In the genomic region with DNA sequence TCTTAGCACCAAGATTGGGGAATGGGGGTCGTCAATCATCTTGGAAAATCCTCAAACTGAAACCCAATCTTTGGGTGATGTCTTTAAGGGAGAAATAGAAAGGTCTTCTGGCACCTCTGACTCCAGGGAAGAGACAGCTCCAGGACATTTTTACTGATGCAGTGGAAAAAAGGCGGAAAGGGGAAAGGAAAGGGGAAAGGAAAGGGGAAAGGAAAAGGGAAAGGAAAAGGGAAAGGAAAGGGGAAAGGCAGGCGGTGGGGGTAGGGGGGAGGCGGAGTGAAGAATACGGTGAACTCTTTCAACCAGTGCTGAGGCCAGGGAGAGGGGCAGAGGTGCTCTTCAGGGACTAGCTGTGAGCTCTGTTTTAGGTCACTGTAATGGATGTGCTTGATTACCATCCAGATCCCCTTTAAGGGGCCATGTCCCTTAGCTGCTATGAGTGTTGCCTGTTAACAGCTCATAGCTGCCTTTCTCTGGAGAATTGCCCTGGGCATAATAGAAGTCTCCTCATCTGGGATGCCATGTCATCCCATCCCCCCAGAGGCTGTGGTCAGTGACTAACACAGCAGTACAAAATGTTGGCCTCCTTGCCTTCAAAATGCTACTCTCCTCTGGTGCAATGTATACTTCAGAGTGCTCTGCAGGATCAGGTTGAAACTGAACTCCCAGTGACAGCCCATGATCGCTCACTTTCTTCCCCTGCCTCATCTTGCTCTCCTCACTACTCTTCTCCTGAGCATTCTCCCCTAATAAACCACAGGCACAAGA, we compare ENCODE assay signal across 11 cellular contexts.
DNase-seq lines count a peak whose midpoint lies in the region; ATAC-seq and TF ChIP-seq lines count a peak whose summit lies in the region.
"Had no signal": no experiment of that assay in that cellular context is flagged by ENCODE, and none has a peak within 500 bp of the region (broad histone marks: within the 10 kb centered on the region; RNA-seq: fewer than 3 reads in every experiment).

No MANE protein-coding gene starts in this region.

- H2AFZ ChIP-seq in Karpas-422 (ENCODE audit: low read length), result no peak overlapping the region
- H2AFZ ChIP-seq: parathyroid adenoma had no signal

- in situ Hi-C loops in Caki2 (cut with HindIII; ENCODE audit: low pct_unique_long_range_greater_than_20kb, low sequenced_read_pairs), result no loop called here
- in situ Hi-C loops in astrocyte of the cerebellum (cut with HindIII; ENCODE audit: low sequenced_read_pairs), result no loop called here

- 65 to 84% (median 72%) methylated on average over 6 of the region's 6 CpGs for WGBS in adrenal gland, 4 donors

- no peak for ATAC-seq in HG03460 (IDR thresholded peaks at IDR 0.05; ENCODE audit: unreplicated experiment)
- no peak for ATAC-seq in HG02642 (IDR thresholded peaks at IDR 0.05; ENCODE audit: poor library complexity, unreplicated experiment)

- intact Hi-C loops in adrenal gland (cut with DNase I), result no loop called here

- no peak overlapping the region for H3K4me2 ChIP-seq in Karpas-422 (ENCODE audit: low read depth, low read length, poor library complexity, severe bottlenecking)

- TF ChIP-seq CTCF in astrocyte of the cerebellum (IDR thresholded peaks at IDR 0.05; ENCODE audit: low read depth, low read length, missing control alignments), result no peak
- no peak for TF ChIP-seq CTCF in adrenal gland (IDR thresholded peaks at IDR 0.05)

- no peak for TF ChIP-seq POLR2A in adrenal gland (IDR thresholded peaks at IDR 0.05)

- H3K4me3 ChIP-seq in HUES48 (ENCODE audit: low read depth, low read length) (0 out of 2 replicates have a peak overlapping the region, but pooled peaks have one; percentile 5), astrocyte of the cerebellum (ENCODE audit: low read depth, low read length) (no peak overlapping the region), Karpas-422 (ENCODE audit: low read length) (no peak overlapping the region), adrenal gland (no peak overlapping the region)

- H4K20me1 ChIP-seq in Karpas-422 (ENCODE audit: insufficient read depth, low read depth, low read length), result no peaks in the 10 kb centered on the region

- H3K9me3 ChIP-seq in HUES48 (ENCODE audit: control insufficient read depth, insufficient read depth, low read length), result no peaks in the 10 kb centered on the region
- H3K9me3 ChIP-seq in Karpas-422 (ENCODE audit: low read length), result no peaks in the 10 kb centered on the region
- H3K9me3 ChIP-seq in adrenal gland (replicated peaks in 1 of 3), result no peaks in the 10 kb centered on the region

- no peaks in the 10 kb centered on the region for H3K9me2 ChIP-seq in Karpas-422 (replicated peaks; ENCODE audit: insufficient read depth, low read length)

- no peaks in the 10 kb centered on the region for H3K79me2 ChIP-seq in Karpas-422 (ENCODE audit: low read length)
- H3K79me2 ChIP-seq: parathyroid adenoma had no signal

- H3K27ac ChIP-seq in HUES48 (ENCODE audit: low read depth, low read length), result peak overlapping the region; percentile 89
- no peak overlapping the region for H3K27ac ChIP-seq in Karpas-422 (ENCODE audit: low read length)
- H3K27ac ChIP-seq in adrenal gland, result no peak overlapping the region
- H3K27ac ChIP-seq: parathyroid adenoma had no signal

- H3K27me3 ChIP-seq in HUES48 (ENCODE audit: control insufficient read depth, insufficient read depth, low read length) (no peaks in the 10 kb centered on the region), Karpas-422 (ENCODE audit: low read length) (no peaks in the 10 kb centered on the region), adrenal gland (peaks cover 14% of the 10 kb centered on the region)

- H3K9ac ChIP-seq in HUES48 (ENCODE audit: low read depth, low read length) (no peak overlapping the region), Karpas-422 (ENCODE audit: low read length) (no peak overlapping the region)
- H3K9ac ChIP-seq: parathyroid adenoma had no signal

- H3K4me1 ChIP-seq in HUES48 (ENCODE audit: control insufficient read depth, insufficient read depth, low read length), result peaks cover 16% of the 10 kb centered on the region
- H3K4me1 ChIP-seq in Karpas-422 (ENCODE audit: low read length), result no peaks in the 10 kb centered on the region
- no peaks in the 10 kb centered on the region for H3K4me1 ChIP-seq in adrenal gland (replicated peaks in 1 of 2)
- H3K4me1 ChIP-seq: parathyroid adenoma had no signal

- peak; percentile 22 for DNase-seq in Caki2 (ENCODE audit: low read depth)
- DNase-seq in astrocyte of the cerebellum (ENCODE audit: low read depth), result peak; percentile 60
- peak; percentile 13 for DNase-seq in left kidney (ENCODE audit: low read depth, low spot score)
- no peak for DNase-seq in Karpas-422
- DNase-seq in adrenal gland, result no peak
- DNase-seq: activated naive CD4-positive, alpha-beta T cell treated with anti-CD3 and anti-CD28 coated beads, Interleukin-2, amount 10 ng/mL, durations not matched to agents 7 days and 5 days; head of caudate nucleus had no signal

- no peaks in the 10 kb centered on the region for H3K36me3 ChIP-seq in HUES48 (ENCODE audit: control insufficient read depth, insufficient read depth, low read length)
- H3K36me3 ChIP-seq in Karpas-422 (ENCODE audit: insufficient read depth, low read length), result no peaks in the 10 kb centered on the region
- no peaks in the 10 kb centered on the region for H3K36me3 ChIP-seq in adrenal gland (replicated peaks in 1 of 2)

Comparison
In these comparisons a context has a peak if more than half of its experiments do, and no peak if none do; other contexts are left out.
1. DNase-seq: peak in Caki2 (single experiment), astrocyte of the cerebellum (single experiment) and left kidney (single experiment); none in Karpas-422 (single experiment) and adrenal gland (0 of 7).